Comparison of ENCODE assay signal across 34 cellular contexts in genomic region chr19:16188521-16188920, GRCh38. TPM values are rescaled to one million over a fixed set of nuclear protein-coding genes. Genes with fewer than 3 reads are reported as not detected.
DNase-seq lines count a peak whose midpoint lies in the region; ATAC-seq, FAIRE-seq and TF ChIP-seq lines count a peak whose summit lies in the region.
"Had no signal": no experiment of that assay in that cellular context is flagged by ENCODE, and none has a peak within 500 bp of the region (broad histone marks: within the 10 kb centered on the region; RNA-seq: fewer than 3 reads in every experiment).

No MANE protein-coding gene starts in this region.

- H3K4me3 Mint-ChIP-seq in CD8-positive, alpha-beta memory T cell = peak overlapping the region in 4 of 7 donors; percentile 28 to 74 (median 48)
- peak overlapping the region; percentile 21 to 60 (median 49) for H3K4me3 Mint-ChIP-seq in nephron
- H3K4me3 Mint-ChIP-seq: activated CD4-positive, alpha-beta T cell treated with anti-CD3 and anti-CD28 coated beads for 36 hours; T-helper 2 cell treated with Interferon-gamma antibody and Interleukin-4, amounts not matched to agents 5 μg/mL and 100 μg/mL, for 36 hours had no signal

- TF ChIP-seq POLR2A in K562 (conservative IDR thresholded peaks at IDR 0.05) = no peak

- peaks cover 0 to 2% of the 10 kb centered on the region in 2 donors for H3K27me3 Mint-ChIP-seq in CD8-positive, alpha-beta memory T cell
- H3K27me3 Mint-ChIP-seq in nephron (ENCODE audit: low read depth) = peaks cover 5% of the 10 kb centered on the region
- H3K27me3 Mint-ChIP-seq: activated CD4-positive, alpha-beta T cell treated with anti-CD3 and anti-CD28 coated beads for 36 hours; IgD-negative memory B cell had no signal

- no peak for TF ChIP-seq CTCF in K562 (IDR thresholded peaks at IDR 0.05 in 2 of 3, conservative IDR thresholded peaks at IDR 0.05 in 1 of 3; ENCODE audit: insufficient read depth in 2 of 3, low read depth in 1 of 3, low read length in 3 of 3)
- TF ChIP-seq CTCF in nephron (IDR thresholded peaks at IDR 0.05; ENCODE audit: unreplicated experiment in 3 of 3) = no peak
- no peak for TF ChIP-seq CTCF in foreskin fibroblast (IDR thresholded peaks at IDR 0.05; ENCODE audit: low read depth, low read length)

- POLR2A ChIA-PET in CD8-positive, alpha-beta memory T cell (lab: Charles Lee) = interaction anchor here (1.4 kb wide), 1 partner anchor 9 kb away, joined by 4 read pairs; the partner anchor contains the start of gene AP1M1
- POLR2A ChIA-PET in K562 (lab: Yijun Ruan, JAX) = interaction anchor here (1.2 kb wide), 1 partner anchor 165 kb away, joined by 3 read pairs; no protein-coding TSS in a partner anchor

- H3K79me2 ChIP-seq in K562 (ENCODE audit: control insufficient read depth, insufficient read depth, low read length) = peaks cover 17% of the 10 kb centered on the region

- peaks cover 27 to 41% (median 30%) of the 10 kb centered on the region in 3 donors for H3K4me1 Mint-ChIP-seq in CD8-positive, alpha-beta memory T cell
- peaks cover 15% of the 10 kb centered on the region for H3K4me1 Mint-ChIP-seq in nephron

- H3K9me3 ChIP-seq in BLaER1 treated with 17β-estradiol and CSF1 and Interleukin-3, amounts not matched to agents 10 nM and 100 nM (replicated peaks in 1 of 11) = no peaks in the 10 kb centered on the region
- no peaks in the 10 kb centered on the region for H3K9me3 ChIP-seq in CD8-positive, alpha-beta memory T cell (ENCODE audit: low read length)
- no peaks in the 10 kb centered on the region for H3K9me3 ChIP-seq in K562 (replicated peaks; ENCODE audit: control insufficient read depth, insufficient read depth, low read depth, low read length)
- H3K9me3 ChIP-seq: suprapubic skin had no signal

- FAIRE-seq in K562 (lab: Jason Lieb, UNC) = no peak
- FAIRE-seq: bronchial epithelial cell, colon, RCC 7860 had no signal

- no peak overlapping the region for H2AFZ ChIP-seq in K562 (ENCODE audit: low read depth, low read length)

- peaks cover 31 to 67% (median 57%) of the 10 kb centered on the region in 11 experiments; a peak in 19 of 22 replicates for H4K20me1 ChIP-seq in BLaER1 treated with 17β-estradiol and CSF1 and Interleukin-3, amounts not matched to agents 10 nM and 100 nM
- no peaks in the 10 kb centered on the region; the same call in 1 of the 2 replicates for H4K20me1 ChIP-seq in K562 (replicated peaks; ENCODE audit: control insufficient read depth, insufficient read depth, low read length)

- H3K9me1 ChIP-seq in K562 (ENCODE audit: control insufficient read depth, insufficient read depth, low read length) = peaks cover 5% of the 10 kb centered on the region

- H3K4me3 ChIP-seq in BLaER1 treated with 17β-estradiol and CSF1 and Interleukin-3, amounts not matched to agents 10 nM and 100 nM = no peak overlapping the region
- H3K4me3 ChIP-seq in CD8-positive, alpha-beta memory T cell (ENCODE audit: low read length) = no peak overlapping the region
- no peak overlapping the region for H3K4me3 ChIP-seq in K562
- no peak overlapping the region for H3K4me3 ChIP-seq in foreskin fibroblast (ENCODE audit: low read depth in 1 of 2, low read length in 2 of 2)
- H3K4me3 ChIP-seq: suprapubic skin had no signal

- WGBS in K562 (ENCODE audit: insufficient coverage, low coverage, missing lambda C conversion rate) = 88% methylated on average over 3 of the region's 3 CpGs

- TF ChIP-seq RAD21 in K562 (CRISPR knock-in tag; conservative IDR thresholded peaks at IDR 0.05 in 1 of 2, IDR thresholded peaks at IDR 0.05 in 1 of 2) = no peak

- peaks cover 68 to 73% (median 70%) of the 10 kb centered on the region in 11 experiments for H3K36me3 ChIP-seq in BLaER1 treated with 17β-estradiol and CSF1 and Interleukin-3, amounts not matched to agents 10 nM and 100 nM
- peaks cover 32% of the 10 kb centered on the region for H3K36me3 ChIP-seq in CD8-positive, alpha-beta memory T cell (ENCODE audit: insufficient read depth, low read length)
- H3K36me3 ChIP-seq in K562 (ENCODE audit: control insufficient read depth, insufficient read depth, low read length) = peaks cover 43% of the 10 kb centered on the region

- peak overlapping the region in 9 of 11 experiments; percentile 12 to 55 (median 28); a peak in 9 of 22 replicates for H3K9ac ChIP-seq in BLaER1 treated with 17β-estradiol and CSF1 and Interleukin-3, amounts not matched to agents 10 nM and 100 nM
- 0 out of 4 replicates have a peak overlapping the region, but pooled peaks of 1 of the 2 experiments have one; percentile 2 for H3K9ac ChIP-seq in K562 (ENCODE audit: insufficient read depth in 1 of 2, low read depth in 2 of 2, low read length in 2 of 2)

- no TSS peak for BruUV-seq in K562 (replicated peaks; lab: Mats Ljungman, UMichigan)

- no peak overlapping the region for H3K27ac ChIP-seq in BLaER1 treated with 17β-estradiol and CSF1 and Interleukin-3, amounts not matched to agents 10 nM and 100 nM
- no peak overlapping the region for H3K27ac ChIP-seq in CD8-positive, alpha-beta memory T cell (ENCODE audit: low read depth, low read length)
- H3K27ac ChIP-seq in K562 (ENCODE audit: extremely low read depth, low read depth, low read length) = no peak overlapping the region
- H3K27ac ChIP-seq: suprapubic skin had no signal

- H3K4me2 ChIP-seq in BLaER1 treated with 17β-estradiol and CSF1 and Interleukin-3, amounts not matched to agents 10 nM and 100 nM = 0 out of 22 replicates have a peak overlapping the region, but pooled peaks of 1 of the 11 experiments have one; percentile 7
- H3K4me2 ChIP-seq in K562 (ENCODE audit: insufficient read depth, low read length) = no peak overlapping the region

- in situ Hi-C loops in K562 (cut with MboI) = no loop called here

- peaks cover 0 to 63% (median 8%) of the 10 kb centered on the region in 3 donors for H3K36me3 Mint-ChIP-seq in CD8-positive, alpha-beta memory T cell
- H3K36me3 Mint-ChIP-seq in nephron (ENCODE audit: low read depth) = peaks cover 43% of the 10 kb centered on the region
- H3K36me3 Mint-ChIP-seq: IgD-negative memory B cell had no signal

- peaks cover 15 to 30% (median 22%) of the 10 kb centered on the region in 10 experiments for H3K4me1 ChIP-seq in BLaER1 treated with 17β-estradiol and CSF1 and Interleukin-3, amounts not matched to agents 10 nM and 100 nM
- peaks cover 19% of the 10 kb centered on the region for H3K4me1 ChIP-seq in CD8-positive, alpha-beta memory T cell (ENCODE audit: insufficient read depth, low read length)
- peaks cover 0 to 10% of the 10 kb centered on the region in 2 experiments; a peak in 3 of 5 replicates for H3K4me1 ChIP-seq in K562 (replicated peaks in 1 of 2; ENCODE audit: control insufficient read depth in 2 of 2, insufficient read depth in 2 of 2, low read length in 2 of 2)

- intact Hi-C loops in K562 (cut with micrococcal nuclease) = loop anchor here (10.0 kb wide), 1 partner anchor 344 kb away; no protein-coding TSS in a partner anchor

- no peak for ATAC-seq in K562
- no peak for ATAC-seq in HG03159 (IDR thresholded peaks at IDR 0.05; ENCODE audit: unreplicated experiment)
- ATAC-seq: activated CD4-positive, alpha-beta T cell treated with anti-CD3 and anti-CD28 coated beads for 36 hours; left lobe of liver had no signal

- peak overlapping the region in 2 of 8 donors; percentile 3 to 91 for H3K27ac Mint-ChIP-seq in CD8-positive, alpha-beta memory T cell
- no peak overlapping the region for H3K27ac Mint-ChIP-seq in nephron
- H3K27ac Mint-ChIP-seq: T-helper 2 cell treated with Interferon-gamma antibody and Interleukin-4, amounts not matched to agents 5 μg/mL and 100 μg/mL, for 36 hours had no signal

- H3K27me3 ChIP-seq in BLaER1 treated with 17β-estradiol and CSF1 and Interleukin-3, amounts not matched to agents 10 nM and 100 nM = no peaks in the 10 kb centered on the region
- H3K27me3 ChIP-seq in CD8-positive, alpha-beta memory T cell (ENCODE audit: insufficient read depth, low read length, poor library complexity, severe bottlenecking) = no peaks in the 10 kb centered on the region
- no peaks in the 10 kb centered on the region for H3K27me3 ChIP-seq in K562 (ENCODE audit: control insufficient read depth in 2 of 2, insufficient read depth in 2 of 2, low read length in 2 of 2)
- H3K27me3 ChIP-seq: suprapubic skin had no signal

- peak in 1 of 5 donors; percentile 14 for DNase-seq in CD8-positive, alpha-beta memory T cell
- no peak for DNase-seq in K562 (ENCODE audit: extremely low read depth in 1 of 4, low spot score in 3 of 4)
- DNase-seq in foreskin fibroblast = no peak
- DNase-seq in retina = no peak
- no peak for DNase-seq in NCI-H146 (lab: John Stamatoyannopoulos, UW)
- DNase-seq: activated CD4-positive, alpha-beta T cell treated with anti-CD3 and anti-CD28 coated beads for 36 hours; activated gamma-delta T cell; C1 segment of cervical spinal cord; effector memory CD4-positive, alpha-beta T cell; mesendoderm; NCI-H1092; NCI-H1694 treated with DMSO at 0.1 percent for 48 hours; NCI-H446 treated with DMSO at 0.1 percent for 48 hours; NCI-H774; occipital lobe; SIG-M5; stimulated activated CD4-positive, alpha-beta T cell treated with anti-CD3 and anti-CD28 coated beads, Interleukin-4, amount 100 ng/mL, for 24 hours had no signal

- H3K9me3 Mint-ChIP-seq in CD8-positive, alpha-beta memory T cell = no peaks in the 10 kb centered on the region
- H3K9me3 Mint-ChIP-seq in nephron = no peaks in the 10 kb centered on the region
- H3K9me3 Mint-ChIP-seq: IgD-negative memory B cell; T-helper 2 cell treated with Interferon-gamma antibody and Interleukin-4, amounts not matched to agents 5 μg/mL and 100 μg/mL, for 36 hours had no signal

- TF ChIP-seq EP300 in K562 (IDR thresholded peaks at IDR 0.05; ENCODE audit: low read length) = no peak

- CTCF ChIA-PET in CD8-positive, alpha-beta memory T cell (lab: Charles Lee) = interaction anchor here (0.8 kb wide), 2 partner anchors 102 to 127 kb away, joined by 3 read pairs; no protein-coding TSS in a partner anchor
- CTCF ChIA-PET in K562 (lab: Yijun Ruan, JAX; ENCODE audit: low intra/inter-chr PET ratio) = no interaction called here

RNA-seq across cellular contexts. Expression of gene FAM32A, which starts 3.3 kb away (rescaled TPM):
- 10 to 100 TPM; 62.4 to 68.3 TPM for total RNA-seq in CD8-positive, alpha-beta memory T cell
- 127 TPM for polyA plus RNA-seq in CD8-positive, alpha-beta memory T cell
- total RNA-seq in K562 (2011; cell fraction: chromatin; rRNA removed; ENCODE audit: low replicate concordance) = 14.8 and 20.8 TPM in 2 replicates
- total RNA-seq in K562 (2011; cell fraction: nucleolus; rRNA removed) = 14.2 and 16.1 TPM in 2 replicates
- 18.8 and 21.6 TPM in 2 replicates for total RNA-seq in K562 (2011; cell fraction: nucleoplasm; rRNA removed)
- total RNA-seq in K562 (2014; rRNA removed) (94.5 and 95.8 TPM in 2 replicates), K562 (2014; rRNA removed; fragmentation: Illumina TruSeq; extraction: Trizol) (54.5 and 57.2 TPM in 2 replicates), K562 (2015; rRNA removed; fragmentation: Illumina TruSeq; extraction: Trizol) (70.9 and 73.7 TPM in 2 replicates), K562 (2021) (44.9 and 45.9 TPM in 2 replicates)
- polyA plus RNA-seq in K562 (2011; rRNA removed) (82.6 and 96.7 TPM in 2 replicates), K562 (2014; fragmentation: Illumina TruSeq; extraction: Trizol) (76.2 and 77.8 TPM in 2 replicates), K562 (2014; fragmentation: Nextera tagmentation; extraction: Ambion mirVana) (10 to 100 TPM; 30.7 to 43.0 TPM), K562 (2014; rRNA removed) (94.5 and 102 TPM in 2 replicates)
- polyA plus RNA-seq in K562 (2011; cell fraction: cytosol; rRNA removed) = 84.9 and 85.1 TPM in 2 replicates
- polyA plus RNA-seq in K562 (2011; cell fraction: nucleus; rRNA removed) = 37.5 and 41.1 TPM in 2 replicates
- polyA plus RNA-seq in K562 (2012) = 50.8 and 60.4 TPM in 2 replicates
- 28.1 and 34.6 TPM in 2 replicates for polyA minus RNA-seq in K562 (2011; rRNA and poly(A)+ RNA removed)
- polyA minus RNA-seq in K562 (2011; cell fraction: cytosol; rRNA and poly(A)+ RNA removed) = 14.7 and 21.1 TPM in 2 replicates
- 6.2 and 10.3 TPM in 2 replicates for polyA minus RNA-seq in K562 (2011; cell fraction: nucleus; rRNA and poly(A)+ RNA removed)

RNA-seq across cellular contexts. Expression of gene AP1M1, which starts 9.2 kb away (rescaled TPM):
- 100 to 1,000 TPM; 113 to 120 TPM for total RNA-seq in CD8-positive, alpha-beta memory T cell
- polyA plus RNA-seq in CD8-positive, alpha-beta memory T cell = 145 TPM
- 43.5 and 103 TPM in 2 replicates for total RNA-seq in K562 (2011; cell fraction: chromatin; rRNA removed; ENCODE audit: low replicate concordance)
- total RNA-seq in K562 (2011; cell fraction: nucleolus; rRNA removed) = 56.9 and 61.7 TPM in 2 replicates
- 39.8 and 44.1 TPM in 2 replicates for total RNA-seq in K562 (2011; cell fraction: nucleoplasm; rRNA removed)
- total RNA-seq in K562 (2014; rRNA removed) (48.0 and 53.8 TPM in 2 replicates), K562 (2014; rRNA removed; fragmentation: Illumina TruSeq; extraction: Trizol) (12.9 and 17.1 TPM in 2 replicates), K562 (2015; rRNA removed; fragmentation: Illumina TruSeq; extraction: Trizol) (28.1 and 28.6 TPM in 2 replicates), K562 (2021) (53.6 and 56.2 TPM in 2 replicates)
- polyA plus RNA-seq in K562 (2011; rRNA removed) (29.1 and 42.9 TPM in 2 replicates), K562 (2014; fragmentation: Illumina TruSeq; extraction: Trizol) (35.4 and 44.5 TPM in 2 replicates), K562 (2014; fragmentation: Nextera tagmentation; extraction: Ambion mirVana) (1 to 10 TPM in 1 of 2 experiments, under 1 TPM in 1; 0.87 to 3.0 TPM), K562 (2014; rRNA removed) (34.8 and 39.4 TPM in 2 replicates)
- polyA plus RNA-seq in K562 (2011; cell fraction: cytosol; rRNA removed) = 39.5 and 53.3 TPM in 2 replicates
- 75.6 and 83.2 TPM in 2 replicates for polyA plus RNA-seq in K562 (2011; cell fraction: nucleus; rRNA removed)
- 66.8 and 85.3 TPM in 2 replicates for polyA plus RNA-seq in K562 (2012)
- 17.9 and 23.9 TPM in 2 replicates for polyA minus RNA-seq in K562 (2011; rRNA and poly(A)+ RNA removed)
- polyA minus RNA-seq in K562 (2011; cell fraction: cytosol; rRNA and poly(A)+ RNA removed) = 41.5 and 47.6 TPM in 2 replicates
- polyA minus RNA-seq in K562 (2011; cell fraction: nucleus; rRNA and poly(A)+ RNA removed) = 21.9 and 34.4 TPM in 2 replicates

RNA-seq across cellular contexts. Expression of gene CIB3, which starts 15.2 kb away (rescaled TPM):
- not detected for total RNA-seq in CD8-positive, alpha-beta memory T cell
- polyA plus RNA-seq in CD8-positive, alpha-beta memory T cell = not detected
- not detected in 2 replicates for total RNA-seq in K562 (2011; cell fraction: chromatin; rRNA removed; ENCODE audit: low replicate concordance)
- not detected in 2 replicates for total RNA-seq in K562 (2011; cell fraction: nucleolus; rRNA removed)
- not detected in 2 replicates for total RNA-seq in K562 (2011; cell fraction: nucleoplasm; rRNA removed)
- total RNA-seq in K562 (2014; rRNA removed) (not detected in 2 replicates), K562 (2014; rRNA removed; fragmentation: Illumina TruSeq; extraction: Trizol) (not detected in 2 replicates), K562 (2015; rRNA removed; fragmentation: Illumina TruSeq; extraction: Trizol) (not detected in 2 replicates), K562 (2021) (not detected in 2 replicates)
- polyA plus RNA-seq in K562 (2011; rRNA removed) (not detected in 2 replicates), K562 (2014; fragmentation: Illumina TruSeq; extraction: Trizol) (not detected in 2 replicates), K562 (2014; fragmentation: Nextera tagmentation; extraction: Ambion mirVana) (under 1 TPM in 1 of 2 experiments, not detected in 1; 0.08 TPM), K562 (2014; rRNA removed) (0.13 TPM in 1 of 2 replicates, not detected in the other)
- not detected in 2 replicates for polyA plus RNA-seq in K562 (2011; cell fraction: cytosol; rRNA removed)
- polyA plus RNA-seq in K562 (2011; cell fraction: nucleus; rRNA removed) = not detected in 2 replicates
- polyA plus RNA-seq in K562 (2012) = not detected in 2 replicates
- not detected in 2 replicates for polyA minus RNA-seq in K562 (2011; rRNA and poly(A)+ RNA removed)
- not detected in 2 replicates for polyA minus RNA-seq in K562 (2011; cell fraction: cytosol; rRNA and poly(A)+ RNA removed)
- polyA minus RNA-seq in K562 (2011; cell fraction: nucleus; rRNA and poly(A)+ RNA removed) = not detected in 2 replicates
- total RNA-seq: activated CD4-positive, alpha-beta T cell treated with anti-CD3 and anti-CD28 coated beads for 36 hours; activated CD8-positive, alpha-beta memory T cell treated with anti-CD3 and anti-CD28 coated beads for 36 hours; bronchial epithelial cell; Daoy; epithelial cell of proximal tubule; H4; left lobe of liver; occipital lobe; pulmonary artery endothelial cell; suprapubic skin; ureter had no signal
- polyA plus RNA-seq: AG04450, IgD-negative memory B cell had no signal

RNA-seq across cellular contexts. Expression of gene HSH2D, which starts 45.0 kb away (rescaled TPM):
- total RNA-seq in CD8-positive, alpha-beta memory T cell = 1 to 10 TPM; 8.6 to 9.3 TPM
- 12.8 TPM for polyA plus RNA-seq in CD8-positive, alpha-beta memory T cell
- 0.81 TPM in 1 of 2 replicates, not detected in the other for total RNA-seq in K562 (2011; cell fraction: chromatin; rRNA removed; ENCODE audit: low replicate concordance)
- total RNA-seq in K562 (2011; cell fraction: nucleolus; rRNA removed) = 0.39 and 0.67 TPM in 2 replicates
- 0.37 TPM in 1 of 2 replicates, not detected in the other for total RNA-seq in K562 (2011; cell fraction: nucleoplasm; rRNA removed)
- 0.18 and 0.29 TPM in 2 replicates for total RNA-seq in K562 (2014; rRNA removed)
- total RNA-seq in K562 (2014; rRNA removed; fragmentation: Illumina TruSeq; extraction: Trizol) = 0.15 and 0.19 TPM in 2 replicates
- total RNA-seq in K562 (2015; rRNA removed; fragmentation: Illumina TruSeq; extraction: Trizol) = 1.1 TPM in 2 replicates
- total RNA-seq in K562 (2021) = 0.16 and 0.42 TPM in 2 replicates
- polyA plus RNA-seq in K562 (2011; rRNA removed) = 0.33 and 0.39 TPM in 2 replicates
- polyA plus RNA-seq in K562 (2011; cell fraction: cytosol; rRNA removed) = 0.44 and 0.69 TPM in 2 replicates
- 0.68 and 0.69 TPM in 2 replicates for polyA plus RNA-seq in K562 (2011; cell fraction: nucleus; rRNA removed)
- 0.40 and 3.0 TPM in 2 replicates for polyA plus RNA-seq in K562 (2012)
- polyA plus RNA-seq in K562 (2014; fragmentation: Illumina TruSeq; extraction: Trizol) = 0.30 and 0.42 TPM in 2 replicates
- polyA plus RNA-seq in K562 (2014; fragmentation: Nextera tagmentation; extraction: Ambion mirVana) = under 1 TPM in 1 of 2 experiments, not detected in 1; 0.03 TPM
- polyA plus RNA-seq in K562 (2014; rRNA removed) = 0.12 and 0.37 TPM in 2 replicates
- 0.09 TPM in 1 of 2 replicates, not detected in the other for polyA minus RNA-seq in K562 (2011; rRNA and poly(A)+ RNA removed)
- polyA minus RNA-seq in K562 (2011; cell fraction: cytosol; rRNA and poly(A)+ RNA removed) = not detected in 2 replicates
- polyA minus RNA-seq in K562 (2011; cell fraction: nucleus; rRNA and poly(A)+ RNA removed) = 0.22 and 0.27 TPM in 2 replicates
- total RNA-seq: Daoy, H4, occipital lobe, pulmonary artery endothelial cell had no signal
- polyA plus RNA-seq: AG04450 had no signal
